In the genomic region with DNA sequence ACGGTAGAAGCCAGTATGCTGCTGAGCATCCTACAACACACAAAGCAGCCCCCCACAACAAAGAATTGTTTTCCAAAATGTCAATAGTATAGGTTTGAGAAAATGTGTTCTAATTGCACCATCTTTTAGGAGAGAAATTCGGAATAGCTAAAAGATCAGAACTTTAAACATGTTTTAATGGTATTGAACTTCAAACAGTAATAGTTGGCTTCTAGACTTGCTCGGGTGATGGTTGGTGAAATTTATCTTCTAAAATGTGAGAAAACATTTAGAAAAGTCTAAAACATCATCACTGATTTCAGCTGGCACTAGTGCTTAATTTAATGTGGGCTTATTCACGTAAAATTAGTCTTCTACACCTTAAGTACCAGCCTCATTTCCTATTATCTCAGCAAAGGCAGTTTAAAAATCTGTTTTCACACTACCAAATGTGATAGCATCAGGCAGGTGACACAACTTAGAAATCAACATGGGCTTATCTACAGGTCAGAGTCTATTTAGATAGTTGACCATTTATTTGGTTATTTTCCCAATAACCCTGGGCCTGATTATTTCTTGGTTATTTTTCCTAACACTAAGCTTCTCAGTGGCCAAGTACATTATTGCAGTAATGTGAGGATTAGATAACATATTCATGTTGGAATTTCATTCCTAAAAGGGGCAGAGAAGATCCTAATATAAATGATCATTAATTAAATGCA, we compare ENCODE assay signal across 25 cellular contexts.
A peak's percentile ranks its signal among the peaks of the same experiment; 100 is the strongest.
DNase-seq lines count a peak whose midpoint lies in the region; ATAC-seq, FAIRE-seq and TF ChIP-seq lines count a peak whose summit lies in the region.
"Had no signal": no experiment of that assay in that cellular context is flagged by ENCODE, and none has a peak within 500 bp of the region (broad histone marks: within the 10 kb centered on the region; RNA-seq: fewer than 3 reads in every experiment).

No MANE protein-coding gene starts in this region.

- in situ Hi-C loops in HepG2 (cut with HindIII; ENCODE audit: extremely low pct_ligation_motif_present, low pct_unique_long_range_greater_than_20kb): no loop called here

- intact Hi-C loops in HepG2 (cut with micrococcal nuclease; ENCODE audit: unreplicated experiment): no loop called here
- intact Hi-C loops in pancreas (cut with DNase I): no loop called here
- intact Hi-C loops in Caco-2 (cut with micrococcal nuclease; ENCODE audit: unreplicated experiment): no loop called here

- TF ChIP-seq EP300 in HepG2 (IDR thresholded peaks at IDR 0.05; ENCODE audit: low read depth in 2 of 2, low read length in 2 of 2) (no peak), HepG2 (CRISPR knock-in tag; IDR thresholded peaks at IDR 0.05; ENCODE audit: borderline replicate concordance) (no peak)

- H3K27ac ChIP-seq in liver (ENCODE audit: low read depth in 1 of 2, low read length in 2 of 2) (peak overlapping the region; percentile 74 to 75), HepG2 (ENCODE audit: extremely low read length, insufficient read depth, low read length) (no peak overlapping the region), hepatocyte (no peak overlapping the region), pancreas (no peak overlapping the region)
- H3K27ac ChIP-seq: 22Rv1, BLaER1, C4-2B had no signal

- H3K4me1 ChIP-seq in liver (ENCODE audit: control insufficient read depth in 4 of 4, insufficient read depth in 4 of 4, low read length in 3 of 4): peaks cover 1 to 20% (median 12%) of the 10 kb centered on the region in 4 donors
- no peaks in the 10 kb centered on the region for H3K4me1 ChIP-seq in HepG2 (ENCODE audit: insufficient read depth, low read length)
- no peaks in the 10 kb centered on the region for H3K4me1 ChIP-seq in hepatocyte (ENCODE audit: insufficient read depth)
- peaks cover 0 to 7% (median 3%) of the 10 kb centered on the region in 3 donors for H3K4me1 ChIP-seq in pancreas
- H3K4me1 ChIP-seq in Caco-2: no peaks in the 10 kb centered on the region
- H3K4me1 ChIP-seq: BLaER1 had no signal

- DNase-seq in HepG2 (ENCODE audit: low spot score) (no peak), hepatocyte (ENCODE audit: low spot score) (peak; percentile 12), pancreas (no peak), Caco-2 (no peak), NK-92 (lab: John Stamatoyannopoulos, UW; ENCODE audit: unreplicated experiment) (no peak)
- no peak for DNase-seq in stimulated activated effector memory CD8-positive, alpha-beta T cell treated with anti-CD3 and anti-CD28 coated beads, Interleukin-12 subunit alpha, Interleukin-12 subunit beta, amount 100 ng/mL, for 72 hours (ENCODE audit: low spot score in 2 of 2)
- DNase-seq: CD4-positive, CD25-positive, alpha-beta regulatory T cell; CD8-positive, alpha-beta T cell; DMS 273 treated with DMSO at 0.1 percent for 48 hours; DMS79; EL; GDM1; HFFc6 had no signal

- H3K36me3 ChIP-seq in liver (ENCODE audit: control insufficient read depth in 4 of 4, insufficient read depth in 3 of 4, low read depth in 1 of 4, low read length in 3 of 4) (no peaks in the 10 kb centered on the region), HepG2 (replicated peaks in 1 of 2; ENCODE audit: control insufficient read depth in 1 of 2, insufficient read depth in 2 of 2, low read length in 2 of 2) (no peaks in the 10 kb centered on the region), hepatocyte (replicated peaks; ENCODE audit: insufficient read depth, low read depth) (no peaks in the 10 kb centered on the region), pancreas (no peaks in the 10 kb centered on the region), Caco-2 (ENCODE audit: control insufficient read depth, insufficient read depth, low read length) (no peaks in the 10 kb centered on the region)
- H3K36me3 ChIP-seq: BLaER1, HAP-1 had no signal

- no peak overlapping the region for H2AFZ ChIP-seq in HepG2 (ENCODE audit: low read length)
- H2AFZ ChIP-seq in hepatocyte: no peak overlapping the region
- H2AFZ ChIP-seq: GM23338 had no signal

- ATAC-seq in HepG2 (no peak), pancreas (peak; percentile 35 to 81 (median 50))
- ATAC-seq in stimulated activated effector memory CD8-positive, alpha-beta T cell treated with anti-CD3 and anti-CD28 coated beads, Interleukin-12 subunit alpha, Interleukin-12 subunit beta, amount 100 ng/mL, for 72 hours: no peak
- ATAC-seq: CD8-positive, alpha-beta T cell; GM12878; GM23338 had no signal

- peak overlapping the region in 1 of 2 donors; percentile 17 for H3K9ac ChIP-seq in liver (ENCODE audit: low read depth in 1 of 2, low read length in 2 of 2)
- no peak overlapping the region for H3K9ac ChIP-seq in HepG2 (ENCODE audit: insufficient read depth, low read depth, low read length)
- H3K9ac ChIP-seq: BLaER1 had no signal

- no peaks in the 10 kb centered on the region for H3K9me2 ChIP-seq in hepatocyte (replicated peaks; ENCODE audit: insufficient read depth)

- H3K4me2 ChIP-seq in HepG2 (ENCODE audit: low read depth, low read length) (no peak overlapping the region), hepatocyte (no peak overlapping the region)
- H3K4me2 ChIP-seq: BLaER1, GM23338 had no signal

- H3K27me3 Mint-ChIP-seq in Caco-2 (ENCODE audit: insufficient read depth, unreplicated experiment): peaks cover 2% of the 10 kb centered on the region
- H3K27me3 Mint-ChIP-seq: CD4-positive, CD25-positive, alpha-beta regulatory T cell had no signal

- H3K36me3 Mint-ChIP-seq in Caco-2 (ENCODE audit: insufficient read depth, unreplicated experiment): no peaks in the 10 kb centered on the region
- H3K36me3 Mint-ChIP-seq in stimulated activated effector memory CD8-positive, alpha-beta T cell treated with anti-CD3 and anti-CD28 coated beads, Interleukin-12 subunit alpha, Interleukin-12 subunit beta, amount 100 ng/mL, for 72 hours: no peaks in the 10 kb centered on the region
- H3K36me3 Mint-ChIP-seq: CD4-positive, CD25-positive, alpha-beta regulatory T cell; CD8-positive, alpha-beta T cell had no signal

- TF ChIP-seq CTCF in liver (IDR thresholded peaks at IDR 0.05; ENCODE audit: low read depth, low read length, missing input control) (peak; percentile 35), HepG2 (CRISPR knock-in tag; IDR thresholded peaks at IDR 0.05) (no peak), hepatocyte (IDR thresholded peaks at IDR 0.05; ENCODE audit: poor library complexity) (no peak), pancreas (IDR thresholded peaks at IDR 0.05) (no peak), Caco-2 (IDR thresholded peaks at IDR 0.05; ENCODE audit: insufficient read depth in 1 of 2, low read depth in 1 of 2, low read length in 1 of 2, severe bottlenecking in 1 of 2, unreplicated experiment in 1 of 2) (no peak)

- H3K4me1 Mint-ChIP-seq in Caco-2 (ENCODE audit: low read depth, unreplicated experiment): no peaks in the 10 kb centered on the region
- no peaks in the 10 kb centered on the region for H3K4me1 Mint-ChIP-seq in stimulated activated effector memory CD8-positive, alpha-beta T cell treated with anti-CD3 and anti-CD28 coated beads, Interleukin-12 subunit alpha, Interleukin-12 subunit beta, amount 100 ng/mL, for 72 hours
- H3K4me1 Mint-ChIP-seq: B cell; CD4-positive, CD25-positive, alpha-beta regulatory T cell; GM23338 had no signal

- no peak overlapping the region for H3K4me3 Mint-ChIP-seq in Caco-2 (ENCODE audit: unreplicated experiment)
- no peak overlapping the region for H3K4me3 Mint-ChIP-seq in stimulated activated effector memory CD8-positive, alpha-beta T cell treated with anti-CD3 and anti-CD28 coated beads, Interleukin-12 subunit alpha, Interleukin-12 subunit beta, amount 100 ng/mL, for 72 hours
- H3K4me3 Mint-ChIP-seq: B cell; CD4-positive, CD25-positive, alpha-beta regulatory T cell; CD8-positive, alpha-beta T cell; GM23338; HFFc6 had no signal

- peak; percentile 59 to 67 for TF ChIP-seq RAD21 in liver (IDR thresholded peaks at IDR 0.05)
- TF ChIP-seq RAD21 in HepG2 (CRISPR knock-in tag; IDR thresholded peaks at IDR 0.05): no peak

- no peaks in the 10 kb centered on the region for H3K79me2 ChIP-seq in HepG2 (ENCODE audit: insufficient read depth, low read length)
- H3K79me2 ChIP-seq in hepatocyte: no peaks in the 10 kb centered on the region

- H3K27ac Mint-ChIP-seq in Caco-2 (ENCODE audit: unreplicated experiment): no peak overlapping the region
- H3K27ac Mint-ChIP-seq in stimulated activated effector memory CD8-positive, alpha-beta T cell treated with anti-CD3 and anti-CD28 coated beads, Interleukin-12 subunit alpha, Interleukin-12 subunit beta, amount 100 ng/mL, for 72 hours: no peak overlapping the region
- H3K27ac Mint-ChIP-seq: B cell; CD4-positive, CD25-positive, alpha-beta regulatory T cell; CD8-positive, alpha-beta T cell; GM23338; HFFc6 had no signal

- FAIRE-seq in HepG2 (lab: Jason Lieb, UNC) (no peak), pancreas (lab: Jason Lieb, UNC) (no peak)
- FAIRE-seq: A204.1, D721Med, GM12878, GM18507, H54 had no signal

- no peaks in the 10 kb centered on the region for H3K27me3 ChIP-seq in liver (ENCODE audit: control insufficient read depth in 4 of 4, insufficient read depth in 4 of 4, low read length in 3 of 4)
- H3K27me3 ChIP-seq in HepG2 (ENCODE audit: control insufficient read depth in 1 of 2, insufficient read depth in 2 of 2, low read length in 2 of 2): no peaks in the 10 kb centered on the region
- H3K27me3 ChIP-seq in hepatocyte: no peaks in the 10 kb centered on the region
- H3K27me3 ChIP-seq in pancreas: no peaks in the 10 kb centered on the region
- H3K27me3 ChIP-seq in Caco-2 (replicated peaks; ENCODE audit: control insufficient read depth, insufficient read depth, low read length): no peaks in the 10 kb centered on the region
- H3K27me3 ChIP-seq: BLaER1 had no signal

- 40% methylated on average over 4 of the region's 4 CpGs for WGBS in liver
- WGBS in HepG2 (ENCODE audit: low lambda C conversion rate): 1% methylated on average over 4 of the region's 4 CpGs
- 70% methylated on average over 4 of the region's 4 CpGs for WGBS in hepatocyte (ENCODE audit: low lambda C conversion rate, missing lambda C conversion rate)
- WGBS in pancreas, 2 donors: 63 to 68% methylated on average over 4 of the region's 4 CpGs

- H3K4me3 ChIP-seq in liver (ENCODE audit: low read depth in 1 of 3, low read length in 3 of 3) (no peak overlapping the region), HepG2 (replicated peaks in 1 of 3; ENCODE audit: insufficient read depth in 1 of 3, low read depth in 2 of 3, low read length in 3 of 3) (no peak overlapping the region), hepatocyte (no peak overlapping the region), pancreas (no peak overlapping the region), Caco-2 (ENCODE audit: low read depth, low read length) (no peak overlapping the region)
- H3K4me3 ChIP-seq: BLaER1, GM12878, GM23338, HAP-1 had no signal

- H4K20me1 ChIP-seq in HepG2 (ENCODE audit: insufficient read depth, low read length) (no peaks in the 10 kb centered on the region), hepatocyte (ENCODE audit: insufficient read depth, poor library complexity, severe bottlenecking) (no peaks in the 10 kb centered on the region)
- H4K20me1 ChIP-seq: BLaER1 had no signal

- POLR2A ChIA-PET in HepG2 (lab: Yijun Ruan, JAX) (no interaction called here), Caco-2 (lab: Charles Lee) (interaction anchor here (0.6 kb wide), 1 partner anchor 956 kb away, joined by 3 read pairs; no protein-coding TSS in a partner anchor)

- BruUV-seq in HepG2 (replicated peaks; lab: Mats Ljungman, UMichigan): no TSS peak
- BruUV-seq in Caco-2 (replicated peaks; lab: Mats Ljungman, UMichigan): no TSS peak

- CTCF ChIA-PET in HepG2 (lab: Yijun Ruan, JAX; ENCODE audit: low intra/inter-chr PET ratio, low total read pairs) (no interaction called here), Caco-2 (lab: Charles Lee) (no interaction called here)

- H3K9me3 Mint-ChIP-seq in Caco-2 (ENCODE audit: unreplicated experiment): no peaks in the 10 kb centered on the region
- peaks cover 6% of the 10 kb centered on the region for H3K9me3 Mint-ChIP-seq in stimulated activated effector memory CD8-positive, alpha-beta T cell treated with anti-CD3 and anti-CD28 coated beads, Interleukin-12 subunit alpha, Interleukin-12 subunit beta, amount 100 ng/mL, for 72 hours

- no peaks in the 10 kb centered on the region for H3K9me3 ChIP-seq in liver (ENCODE audit: control insufficient read depth in 4 of 4, low read length in 3 of 4)
- H3K9me3 ChIP-seq in HepG2 (ENCODE audit: low read length): no peaks in the 10 kb centered on the region
- H3K9me3 ChIP-seq in hepatocyte (ENCODE audit: low read depth): no peaks in the 10 kb centered on the region
- H3K9me3 ChIP-seq in pancreas: no peaks in the 10 kb centered on the region
- H3K9me3 ChIP-seq in Caco-2: no peaks in the 10 kb centered on the region
- H3K9me3 ChIP-seq: BLaER1, HAP-1 had no signal

- TF ChIP-seq POLR2A in HepG2 (IDR thresholded peaks at IDR 0.05; ENCODE audit: insufficient read depth in 1 of 2, low read depth in 2 of 2, low read length in 2 of 2): no peak

Comparison
In these comparisons a context has a peak if more than half of its experiments do, and no peak if none do; other contexts are left out.
1. H3K27ac ChIP-seq: peak in liver (2 of 2); none in HepG2 (single experiment), hepatocyte (single experiment) and pancreas (0 of 4).
2. ATAC-seq: peak in pancreas (4 of 4); none in HepG2 (single experiment) and stimulated activated effector memory CD8-positive, alpha-beta T cell treated with anti-CD3 and anti-CD28 coated beads, Interleukin-12 subunit alpha, Interleukin-12 subunit beta, amount 100 ng/mL, for 72 hours (single experiment).